Comparison of ENCODE assay signal across 17 cellular contexts in genomic region chr2:226076529-226076928, GRCh38.
"Had no signal": no experiment of that assay in that cellular context is flagged by ENCODE, and none has a peak within 500 bp of the region (broad histone marks: within the 10 kb centered on the region; RNA-seq: fewer than 3 reads in every experiment).

No MANE protein-coding gene starts in this region.

- DNase-seq: activated CD4-positive, alpha-beta T cell treated with anti-CD3 and anti-CD28 coated beads for 4 hours; activated CD8-positive, alpha-beta memory T cell treated with anti-CD3 and anti-CD28 coated beads, Interleukin-2, amount 50 U/mL, for 4 hours; activated CD8-positive, alpha-beta T cell treated with anti-CD3 and anti-CD28 coated beads for 36 hours; activated gamma-delta T cell treated with Interleukin-2 at 50 U/mL for 16 hours; activated naive CD4-positive, alpha-beta T cell treated with anti-CD3 and anti-CD28 coated beads, Interleukin-2, amount 10 ng/mL, durations not matched to agents 7 days and 5 days; activated naive CD8-positive, alpha-beta T cell treated with anti-CD3 and anti-CD28 coated beads for 36 hours; activated T-cell treated with anti-CD3 and anti-CD28 coated beads, Interleukin-2, amount 50 U/mL, for 72 hours; NCI-H1048; NCI-H146; NCI-H187 treated with DMSO at 0.1 percent for 48 hours; NCI-H2171 treated with DMSO at 0.1 percent for 48 hours; NCI-H226; NCI-H510A; NCI-H526 treated with DMSO at 0.1 percent for 48 hours had no signal

- H3K27ac ChIP-seq: KMS-11 had no signal

- H3K4me2 ChIP-seq: KMS-11 had no signal

- ATAC-seq: activated CD4-positive, CD25-positive, alpha-beta regulatory T cell treated with anti-CD3 and anti-CD28 coated beads, Interleukin-2, amount 50 U/mL, for 24 hours; activated CD8-positive, alpha-beta T cell treated with anti-CD3 and anti-CD28 coated beads for 36 hours; activated T-cell treated with anti-CD3 and anti-CD28 coated beads, Interleukin-2, amount 50 U/mL, for 72 hours; Right ventricle myocardium inferior had no signal

- H3K9ac ChIP-seq: KMS-11 had no signal
